ENCODE assay signal across 25 cellular contexts in the genomic region with DNA sequence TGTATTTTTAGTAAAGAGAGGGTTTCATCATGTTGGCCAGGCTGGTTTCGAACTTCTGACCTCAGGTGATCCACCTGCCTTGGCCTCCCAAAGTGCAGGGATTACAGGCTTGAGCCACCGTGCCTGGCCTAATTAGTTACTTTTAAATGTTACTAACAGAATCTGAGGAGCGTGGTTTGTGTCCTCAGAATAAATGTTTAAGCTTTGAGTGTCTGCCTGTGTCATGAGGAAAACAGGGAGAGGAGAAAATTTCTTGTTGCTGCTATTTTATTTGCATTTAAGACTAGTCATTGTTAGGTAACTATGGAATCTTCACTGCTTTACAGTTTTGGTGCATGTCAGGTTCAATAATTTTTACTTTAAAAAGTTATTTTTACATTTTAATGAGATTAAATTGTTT.
DNase-seq lines count a peak whose midpoint lies in the region; ATAC-seq, FAIRE-seq and TF ChIP-seq lines count a peak whose summit lies in the region.
"Had no signal": no experiment of that assay in that cellular context is flagged by ENCODE, and none has a peak within 500 bp of the region (broad histone marks: within the 10 kb centered on the region; RNA-seq: fewer than 3 reads in every experiment).

No MANE protein-coding gene starts in this region.

- no peak overlapping the region for H2AFZ ChIP-seq in Karpas-422 (ENCODE audit: low read length)
- H2AFZ ChIP-seq in GM12878 (ENCODE audit: control insufficient read depth, low read depth, low read length): no peak overlapping the region
- no peak overlapping the region for H2AFZ ChIP-seq in osteoblast (ENCODE audit: low read length)
- H2AFZ ChIP-seq: PC-9 had no signal

- no peak for FAIRE-seq in GM12878 (lab: Jason Lieb, UNC)

- H3K4me2 ChIP-seq in Karpas-422 (ENCODE audit: low read depth, low read length, poor library complexity, severe bottlenecking) (peak overlapping the region; percentile 68), GM12878 (ENCODE audit: control insufficient read depth, insufficient read depth) (no peak overlapping the region), osteoblast (ENCODE audit: insufficient read depth, low read length) (no peak overlapping the region)
- H3K4me2 ChIP-seq: PC-9 had no signal

- RAD21 ChIA-PET in GM12878 (lab: Charles Lee; ENCODE audit: unreplicated experiment): interaction anchor here (1.1 kb wide), 1 partner anchor 491 kb away, joined by 3 read pairs; no protein-coding TSS in a partner anchor

- TF ChIP-seq POLR2A in GM12878 (IDR thresholded peaks at IDR 0.05; ENCODE audit: low read depth, low read length): no peak

- SMC1A ChIA-PET in GM12878 (lab: Charles Lee; ENCODE audit: uncharacterized antibody, unreplicated experiment): interaction anchor here (0.8 to 1.1 kb wide), 2 partner anchors 64 to 69 kb away, joined by 3 read pairs; partner anchors contain the start of gene TCF12

- no peaks in the 10 kb centered on the region for H4K20me1 ChIP-seq in Karpas-422 (ENCODE audit: insufficient read depth, low read depth, low read length)
- no peaks in the 10 kb centered on the region for H4K20me1 ChIP-seq in GM12878 (ENCODE audit: control insufficient read depth, insufficient read depth)
- H4K20me1 ChIP-seq in osteoblast (ENCODE audit: insufficient read depth, low read length): peaks cover 4% of the 10 kb centered on the region

- H3K27ac ChIP-seq in Karpas-422 (ENCODE audit: low read length) (peak overlapping the region; percentile 47), GM12878 (ENCODE audit: control insufficient read depth, insufficient read depth) (peak overlapping the region; percentile 31; the same call in 1 of the 2 replicates), osteoblast (ENCODE audit: low read depth, low read length) (peak overlapping the region; percentile 29), aorta (ENCODE audit: low read depth in 1 of 2, low read length in 2 of 2) (no peak overlapping the region)
- H3K27ac ChIP-seq: PC-9, SJSA1 had no signal

- H3K9me2 ChIP-seq in Karpas-422 (replicated peaks; ENCODE audit: insufficient read depth, low read length): no peaks in the 10 kb centered on the region

- H3K79me2 ChIP-seq in Karpas-422 (ENCODE audit: low read length): peaks cover 98% of the 10 kb centered on the region
- H3K79me2 ChIP-seq in GM12878 (ENCODE audit: control insufficient read depth, insufficient read depth, low read length): peaks cover 15% of the 10 kb centered on the region
- H3K79me2 ChIP-seq in osteoblast (ENCODE audit: insufficient read depth, low read length): peaks cover 84% of the 10 kb centered on the region

- ATAC-seq in GM12878 (no peak), aorta (ENCODE audit: low FRiP score) (no peak), HG02759 (IDR thresholded peaks at IDR 0.05; ENCODE audit: unreplicated experiment) (no peak)

- DNase-seq in EH (ENCODE audit: low read depth) (peak; percentile 42), Karpas-422 (no peak), GM12878 (ENCODE audit: low read depth, low spot score) (no peak), osteoblast (ENCODE audit: insufficient read length, low spot score, missing footprints) (no peak), NCI-H2029 (lab: John Stamatoyannopoulos, UW) (no peak), aorta (no peak)
- DNase-seq in activated CD8-positive, alpha-beta memory T cell treated with anti-CD3 and anti-CD28 coated beads, Interleukin-2, amount 50 U/mL, for 4 hours: no peak
- DNase-seq: Calu3; DMS79 treated with DMSO at 0.1 percent for 48 hours; H7; KBM-7; MM.1S; NCI-H1092 treated with DMSO at 0.1 percent for 48 hours; NCI-H1436; NCI-H187; NCI-H2107; NCI-H446 treated with DMSO at 0.1 percent for 48 hours; NCI-H526; NCI-H82; NK-92 treated with Interleukin-12 subunit alpha and Interleukin-12 subunit beta, amount 100 ng/mL, for 24 hours; PC-9; Right ventricle myocardium superior; RPMI8226 had no signal

- H3K27me3 ChIP-seq in Karpas-422 (ENCODE audit: low read length) (no peaks in the 10 kb centered on the region), GM12878 (replicated peaks in 1 of 2; ENCODE audit: control insufficient read depth in 2 of 2, insufficient read depth in 2 of 2, low read length in 1 of 2) (no peaks in the 10 kb centered on the region), osteoblast (ENCODE audit: insufficient read depth, low read length) (no peaks in the 10 kb centered on the region), aorta (ENCODE audit: control insufficient read depth in 1 of 2, insufficient read depth in 2 of 2, low read length in 1 of 2) (no peaks in the 10 kb centered on the region)
- H3K27me3 ChIP-seq: SJSA1 had no signal

- H3K9ac ChIP-seq in Karpas-422 (ENCODE audit: low read length) (no peak overlapping the region), GM12878 (ENCODE audit: control insufficient read depth, insufficient read depth, low read length) (no peak overlapping the region)

- POLR2A ChIA-PET in GM12878 (lab: Charles Lee): no interaction called here

- TF ChIP-seq EP300 in GM12878 (IDR thresholded peaks at IDR 0.05; ENCODE audit: borderline replicate concordance in 1 of 2, control insufficient read depth in 1 of 2, low read depth in 2 of 2, low read length in 2 of 2): no peak

- BruUV-seq in GM12878 (replicated peaks; lab: Mats Ljungman, UMichigan): no TSS peak

- intact Hi-C loops in GM12878 (cut with micrococcal nuclease; ENCODE audit: unreplicated experiment): no loop called here
- intact Hi-C loops in aorta (cut with DNase I): no loop called here

- no peak for TF ChIP-seq RAD21 in GM12878 (IDR thresholded peaks at IDR 0.05; ENCODE audit: insufficient read depth, low read depth, low read length)

- in situ Hi-C loops in GM12878 (cut with MboI): no loop called here

- CTCF ChIA-PET in GM12878 (lab: Yijun Ruan, JAX): interaction anchor here (1.6 kb wide), 1 partner anchor 9 kb away, joined by 4 read pairs; no protein-coding TSS in a partner anchor

- H3K4me3 ChIP-seq in Karpas-422 (ENCODE audit: low read length) (no peak overlapping the region), GM12878 (no peak overlapping the region), osteoblast (ENCODE audit: insufficient read depth, low read length) (no peak overlapping the region), aorta (ENCODE audit: low read length in 2 of 2) (no peak overlapping the region)
- H3K4me3 ChIP-seq: PC-9, SJSA1 had no signal

- peaks cover 7% of the 10 kb centered on the region for H3K36me3 ChIP-seq in Karpas-422 (ENCODE audit: insufficient read depth, low read length)
- no peaks in the 10 kb centered on the region for H3K36me3 ChIP-seq in GM12878 (ENCODE audit: control insufficient read depth in 2 of 2, insufficient read depth in 2 of 2, low read length in 1 of 2)
- H3K36me3 ChIP-seq in osteoblast (ENCODE audit: insufficient read depth, low read length): no peaks in the 10 kb centered on the region
- H3K36me3 ChIP-seq in aorta (ENCODE audit: control insufficient read depth in 1 of 2, insufficient read depth in 2 of 2, low read length in 1 of 2): no peaks in the 10 kb centered on the region
- H3K36me3 ChIP-seq: SJSA1 had no signal

- no peaks in the 10 kb centered on the region for H3K9me3 ChIP-seq in Karpas-422 (ENCODE audit: low read length)
- peaks cover 2% of the 10 kb centered on the region; the same call in 1 of the 3 replicates for H3K9me3 ChIP-seq in GM12878 (replicated peaks; ENCODE audit: control insufficient read depth, insufficient read depth, low read length)
- H3K9me3 ChIP-seq in osteoblast (ENCODE audit: low read depth, low read length): no peaks in the 10 kb centered on the region
- H3K9me3 ChIP-seq in aorta (ENCODE audit: control insufficient read depth, low read length): no peaks in the 10 kb centered on the region
- H3K9me3 ChIP-seq: SJSA1 had no signal

- H3K4me1 ChIP-seq in Karpas-422 (ENCODE audit: low read length): peaks cover 75% of the 10 kb centered on the region
- H3K4me1 ChIP-seq in GM12878 (ENCODE audit: control insufficient read depth, insufficient read depth, low read length): peaks cover 26% of the 10 kb centered on the region
- H3K4me1 ChIP-seq in osteoblast (ENCODE audit: insufficient read depth, low read length): peaks cover 47% of the 10 kb centered on the region
- H3K4me1 ChIP-seq in aorta (ENCODE audit: control insufficient read depth in 1 of 2, insufficient read depth in 2 of 2, low read length in 2 of 2): peaks cover 0 to 1% of the 10 kb centered on the region in 2 donors

- TF ChIP-seq CTCF in GM12878 (IDR thresholded peaks at IDR 0.05 in 2 of 3, conservative IDR thresholded peaks at IDR 0.05 in 1 of 3; ENCODE audit: control insufficient read depth in 2 of 3, extremely low read depth in 1 of 3, insufficient read depth in 1 of 3, low read depth in 3 of 3, low read length in 3 of 3): no peak
- TF ChIP-seq CTCF in osteoblast (IDR thresholded peaks at IDR 0.05; ENCODE audit: extremely low read depth, low read depth, low read length): no peak

- whole genome bisulfite sequencing in GM12878 (ENCODE audit: insufficient coverage, insufficient replicate concordance, low lambda C conversion rate, missing lambda C conversion rate): 83% methylated on average over 3 of the region's 3 CpGs
- WGBS in aorta, 2 donors: 87 to 89% methylated on average over 3 of the region's 3 CpGs

TF ChIP-seq in GM12878, 131 proteins besides CTCF, POLR2A, EP300 and RAD21:
- TF ChIP-seq STAT3 (IDR thresholded peaks at IDR 0.05; ENCODE audit: low read depth, low read length) (no peak), MTA2 (IDR thresholded peaks at IDR 0.05; ENCODE audit: low read depth) (0 out of 2 replicates have a peak, but pooled peaks have one; percentile 39)

Comparison
In these comparisons a context has a peak if more than half of its experiments do, and no peak if none do; other contexts are left out.
1. H3K27ac ChIP-seq: peak in Karpas-422 (single experiment), GM12878 (single experiment) and osteoblast (single experiment); none in aorta (0 of 2).